Comparison of ENCODE assay signal across 8 cellular contexts in the genomic region with DNA sequence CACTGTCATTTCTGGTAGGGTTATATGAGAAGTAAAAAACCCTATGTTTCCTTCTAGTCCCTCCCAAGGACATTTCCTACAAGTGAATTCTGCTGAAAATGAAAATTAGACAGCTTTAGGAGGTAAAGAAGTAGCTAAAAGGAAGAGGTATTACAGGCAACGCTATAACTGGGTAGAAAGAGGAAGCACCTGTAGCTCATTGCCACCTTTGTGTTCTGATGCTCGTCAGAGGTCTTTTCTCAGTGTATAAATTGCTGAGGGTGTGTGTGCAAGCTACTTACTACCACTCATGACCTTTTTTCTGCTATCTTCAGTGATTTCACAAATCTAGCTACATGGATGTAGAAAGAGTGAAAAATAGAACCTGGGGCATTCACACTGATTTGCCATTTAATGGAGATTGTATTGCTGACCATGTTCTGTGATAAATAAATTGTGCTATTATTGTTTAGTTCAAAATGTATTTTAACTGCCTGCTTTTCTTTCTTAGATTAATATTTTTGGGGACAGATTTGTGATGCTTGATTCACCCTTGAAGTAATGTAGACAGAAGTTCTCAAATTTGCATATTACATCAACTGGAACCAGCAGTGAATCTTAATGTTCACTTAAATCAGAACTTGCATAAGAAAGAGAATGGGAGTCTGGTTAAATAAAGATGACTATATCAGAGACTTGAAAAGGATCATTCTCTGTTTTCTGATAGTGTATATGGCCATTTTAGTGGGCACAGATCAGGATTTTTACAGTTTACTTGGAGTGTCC. TPM values are rescaled to one million over a fixed set of nuclear protein-coding genes. Genes with fewer than 3 reads are reported as not detected.
A peak's percentile ranks its signal among the peaks of the same experiment; 100 is the strongest.
DNase-seq lines count a peak whose midpoint lies in the region; ATAC-seq and TF ChIP-seq lines count a peak whose summit lies in the region.

No MANE protein-coding gene starts in this region.

- ATAC-seq in heart right ventricle (no peak), left ventricle myocardium superior (no peak), HG02885 (IDR thresholded peaks at IDR 0.05; ENCODE audit: poor library complexity, unreplicated experiment) (peak; percentile 37), PC-3 (no peak)
- no peak for ATAC-seq in naive thymus-derived CD4-positive, alpha-beta T cell

- no peaks in the 10 kb centered on the region for H4K20me1 ChIP-seq in PC-3 (ENCODE audit: low read length)

- peaks cover 0 to 42% (median 5%) of the 10 kb centered on the region in 9 donors for H3K36me3 ChIP-seq in heart right ventricle
- H3K36me3 ChIP-seq in PC-3 (ENCODE audit: low read depth, low read length), result peaks cover 4% of the 10 kb centered on the region; the same call in 1 of the 2 replicates
- H3K36me3 ChIP-seq in naive thymus-derived CD4-positive, alpha-beta T cell (ENCODE audit: control insufficient read depth in 2 of 3, insufficient read depth in 3 of 3, low read length in 3 of 3), result peaks cover 0 to 8% (median 0%) of the 10 kb centered on the region in 3 experiments

- H3K36me3 Mint-ChIP-seq in naive thymus-derived CD4-positive, alpha-beta T cell, result peaks cover 0 to 6% (median 4%) of the 10 kb centered on the region in 5 donors
- H3K36me3 Mint-ChIP-seq in activated CD4-positive, alpha-beta memory T cell treated with anti-CD3 and anti-CD28 coated beads, Interleukin-2, amount 10 ng/mL, durations not matched to agents 7 days and 5 days (ENCODE audit: low read depth), result peaks cover 7% of the 10 kb centered on the region

- no peak for TF ChIP-seq CTCF in heart right ventricle (IDR thresholded peaks at IDR 0.05)
- TF ChIP-seq CTCF in PC-3 (conservative IDR thresholded peaks at IDR 0.05; ENCODE audit: low read depth, low read length), result no peak

- H3K9me3 Mint-ChIP-seq in naive thymus-derived CD4-positive, alpha-beta T cell, result no peaks in the 10 kb centered on the region
- no peaks in the 10 kb centered on the region for H3K9me3 Mint-ChIP-seq in activated CD4-positive, alpha-beta memory T cell treated with anti-CD3 and anti-CD28 coated beads, Interleukin-2, amount 10 ng/mL, durations not matched to agents 7 days and 5 days

- no TSS peak for BruUV-seq in PC-3 (replicated peaks; lab: Mats Ljungman, UMichigan)

- peak overlapping the region in 5 of 10 donors; percentile 12 to 98 (median 91) for H3K4me3 ChIP-seq in heart right ventricle
- H3K4me3 ChIP-seq in PC-3 (ENCODE audit: low read length), result peak overlapping the region; percentile 94
- no peak overlapping the region for H3K4me3 ChIP-seq in naive thymus-derived CD4-positive, alpha-beta T cell (ENCODE audit: low read length)

- CTCF ChIA-PET in PC-3 (lab: Charles Lee), result no interaction called here
- CTCF ChIA-PET in naive thymus-derived CD4-positive, alpha-beta T cell (lab: Charles Lee), result no interaction called here
- CTCF ChIA-PET in activated CD4-positive, alpha-beta memory T cell treated with anti-CD3 and anti-CD28 coated beads, Interleukin-2, amount 10 ng/mL, durations not matched to agents 7 days and 5 days (lab: Charles Lee), result no interaction called here

- no peak overlapping the region for H3K27ac Mint-ChIP-seq in naive thymus-derived CD4-positive, alpha-beta T cell
- H3K27ac Mint-ChIP-seq in activated CD4-positive, alpha-beta memory T cell treated with anti-CD3 and anti-CD28 coated beads, Interleukin-2, amount 10 ng/mL, durations not matched to agents 7 days and 5 days, result no peak overlapping the region

- H3K9me2 ChIP-seq in PC-3 (replicated peaks; ENCODE audit: low read length), result no peaks in the 10 kb centered on the region

- DNase-seq in heart right ventricle, result no peak
- DNase-seq in left ventricle myocardium superior, result no peak
- no peak for DNase-seq in PC-3
- peak in 5 of 9 donors; percentile 8 to 25 (median 17) for DNase-seq in naive thymus-derived CD4-positive, alpha-beta T cell
- DNase-seq in effector CD8-positive, alpha-beta T cell (lab: John Stamatoyannopoulos, UW), result no peak
- DNase-seq in activated CD4-positive, alpha-beta memory T cell treated with anti-CD3 and anti-CD28 coated beads, Interleukin-2, amount 10 ng/mL, durations not matched to agents 7 days and 5 days, result no peak
- no peak for DNase-seq in SK-N-DZ (ENCODE audit: low spot score)

- H3K27ac ChIP-seq in heart right ventricle (peak overlapping the region in 7 of 10 donors; percentile 14 to 93 (median 85)), PC-3 (ENCODE audit: low read length) (no peak overlapping the region)
- H3K27ac ChIP-seq in naive thymus-derived CD4-positive, alpha-beta T cell (ENCODE audit: low read depth, low read length), result no peak overlapping the region

- H3K27me3 Mint-ChIP-seq in naive thymus-derived CD4-positive, alpha-beta T cell, result peaks cover 0 to 7% (median 0%) of the 10 kb centered on the region in 5 donors
- H3K27me3 Mint-ChIP-seq in activated CD4-positive, alpha-beta memory T cell treated with anti-CD3 and anti-CD28 coated beads, Interleukin-2, amount 10 ng/mL, durations not matched to agents 7 days and 5 days, result peaks cover 4% of the 10 kb centered on the region

- peaks cover 19% of the 10 kb centered on the region for H3K79me2 ChIP-seq in PC-3 (ENCODE audit: low read length)

- H3K27me3 ChIP-seq in heart right ventricle (no peaks in the 10 kb centered on the region), PC-3 (ENCODE audit: low read length) (no peaks in the 10 kb centered on the region)
- H3K27me3 ChIP-seq in naive thymus-derived CD4-positive, alpha-beta T cell (ENCODE audit: control insufficient read depth in 2 of 2, insufficient read depth in 2 of 2, low read length in 2 of 2), result no peaks in the 10 kb centered on the region

- no peaks in the 10 kb centered on the region for H3F3A ChIP-seq in PC-3 (ENCODE audit: low read length, unreplicated experiment)

- no peaks in the 10 kb centered on the region for H3K9me3 ChIP-seq in heart right ventricle
- H3K9me3 ChIP-seq in PC-3 (ENCODE audit: low read length), result no peaks in the 10 kb centered on the region
- H3K9me3 ChIP-seq in naive thymus-derived CD4-positive, alpha-beta T cell (ENCODE audit: control insufficient read depth in 2 of 3, low read length in 3 of 3), result no peaks in the 10 kb centered on the region

- no peak overlapping the region for H3K4me3 Mint-ChIP-seq in naive thymus-derived CD4-positive, alpha-beta T cell
- H3K4me3 Mint-ChIP-seq in activated CD4-positive, alpha-beta memory T cell treated with anti-CD3 and anti-CD28 coated beads, Interleukin-2, amount 10 ng/mL, durations not matched to agents 7 days and 5 days, result no peak overlapping the region

- 52 to 53% methylated on average over 2 of the region's 2 CpGs for WGBS in heart right ventricle, 2 donors

- POLR2A ChIA-PET in PC-3 (lab: Charles Lee; ENCODE audit: unreplicated experiment), result no interaction called here
- POLR2A ChIA-PET in naive thymus-derived CD4-positive, alpha-beta T cell (lab: Charles Lee), result no interaction called here
- POLR2A ChIA-PET in activated CD4-positive, alpha-beta memory T cell treated with anti-CD3 and anti-CD28 coated beads, Interleukin-2, amount 10 ng/mL, durations not matched to agents 7 days and 5 days (lab: Charles Lee), result no interaction called here

- peak overlapping the region; percentile 96 for H2AFZ ChIP-seq in PC-3 (ENCODE audit: low read length)

- H3K4me1 Mint-ChIP-seq in naive thymus-derived CD4-positive, alpha-beta T cell, result peaks cover 0 to 13% (median 9%) of the 10 kb centered on the region in 7 donors
- peaks cover 9% of the 10 kb centered on the region for H3K4me1 Mint-ChIP-seq in activated CD4-positive, alpha-beta memory T cell treated with anti-CD3 and anti-CD28 coated beads, Interleukin-2, amount 10 ng/mL, durations not matched to agents 7 days and 5 days

- H3K4me1 ChIP-seq in heart right ventricle, result peaks cover 0 to 48% (median 24%) of the 10 kb centered on the region in 9 donors
- peaks cover 18% of the 10 kb centered on the region for H3K4me1 ChIP-seq in PC-3 (ENCODE audit: insufficient read depth, low read length)
- peaks cover 9 to 16% of the 10 kb centered on the region in 2 donors for H3K4me1 ChIP-seq in naive thymus-derived CD4-positive, alpha-beta T cell (ENCODE audit: control insufficient read depth in 2 of 2, insufficient read depth in 2 of 2, low read length in 2 of 2)

- peak overlapping the region; percentile 93 for H3K9ac ChIP-seq in PC-3 (ENCODE audit: low read length)

- peak overlapping the region; percentile 96 for H3K4me2 ChIP-seq in PC-3 (ENCODE audit: low read length)

- intact Hi-C loops in heart right ventricle (cut with DNase I), result loop anchor here in 1 of 10 donors (5.0 kb wide), 1 partner anchor 360 kb away; the partner anchor contains the start of gene DUSP19
- intact Hi-C loops in left ventricle myocardium superior (cut with micrococcal nuclease), result no loop called here
- intact Hi-C loops in PC-3 (cut with micrococcal nuclease), result loop anchor here (10.0 kb wide), 1 partner anchor 343 kb away; no protein-coding TSS in a partner anchor
- intact Hi-C loops in naive thymus-derived CD4-positive, alpha-beta T cell (cut with micrococcal nuclease), result loop anchor here (2.0 to 5.0 kb wide), 5 partner anchors 15 to 1735 kb away; partner anchors contain the start of genes ITPRID2 (in 1 of the 2) and UBE2E3 (in 1 of the 2)

RNA-seq across cellular contexts. Expression of gene DNAJC10, which starts 1.6 kb away (rescaled TPM):
- total RNA-seq in heart right ventricle (10 to 100 TPM; 37.6 to 63.7 (median 57.5) TPM), left ventricle myocardium superior (46.6 TPM), PC-3 (2014; rRNA removed) (49.0 and 62.9 TPM in 2 replicates)
- 10 to 100 TPM; 17.3 to 18.5 TPM for polyA plus RNA-seq in heart right ventricle
- 10 to 100 TPM; 35.9 to 70.4 (median 55.6) TPM for total RNA-seq in naive thymus-derived CD4-positive, alpha-beta T cell
- polyA plus RNA-seq in naive thymus-derived CD4-positive, alpha-beta T cell, result 10 to 100 TPM; 39.3 to 52.8 TPM
- total RNA-seq in activated CD4-positive, alpha-beta memory T cell treated with anti-CD3 and anti-CD28 coated beads, Interleukin-2, amount 10 ng/mL, durations not matched to agents 7 days and 5 days, result 10 to 100 TPM; 50.2 to 56.8 TPM
- polyA plus RNA-seq in SK-N-DZ (2014; cell fraction: cytosol; rRNA removed), result 44.5 and 60.7 TPM in 2 replicates
- polyA plus RNA-seq in SK-N-DZ (2014; cell fraction: nucleus; rRNA removed), result 72.3 and 80.9 TPM in 2 replicates

Comparison
In these comparisons a context has a peak if more than half of its experiments do, and no peak if none do; other contexts are left out.
1. DNase-seq: peak in naive thymus-derived CD4-positive, alpha-beta T cell (5 of 9); none in heart right ventricle (0 of 2), left ventricle myocardium superior (single experiment), PC-3 (single experiment), effector CD8-positive, alpha-beta T cell (single experiment), activated CD4-positive, alpha-beta memory T cell treated with anti-CD3 and anti-CD28 coated beads, Interleukin-2, amount 10 ng/mL, durations not matched to agents 7 days and 5 days (single experiment) and SK-N-DZ (single experiment).
2. H3K27ac ChIP-seq: peak in heart right ventricle (7 of 10); none in PC-3 (single experiment) and naive thymus-derived CD4-positive, alpha-beta T cell (single experiment).